Comparison of ENCODE assay signal across 1 cellular context in the genomic region with DNA sequence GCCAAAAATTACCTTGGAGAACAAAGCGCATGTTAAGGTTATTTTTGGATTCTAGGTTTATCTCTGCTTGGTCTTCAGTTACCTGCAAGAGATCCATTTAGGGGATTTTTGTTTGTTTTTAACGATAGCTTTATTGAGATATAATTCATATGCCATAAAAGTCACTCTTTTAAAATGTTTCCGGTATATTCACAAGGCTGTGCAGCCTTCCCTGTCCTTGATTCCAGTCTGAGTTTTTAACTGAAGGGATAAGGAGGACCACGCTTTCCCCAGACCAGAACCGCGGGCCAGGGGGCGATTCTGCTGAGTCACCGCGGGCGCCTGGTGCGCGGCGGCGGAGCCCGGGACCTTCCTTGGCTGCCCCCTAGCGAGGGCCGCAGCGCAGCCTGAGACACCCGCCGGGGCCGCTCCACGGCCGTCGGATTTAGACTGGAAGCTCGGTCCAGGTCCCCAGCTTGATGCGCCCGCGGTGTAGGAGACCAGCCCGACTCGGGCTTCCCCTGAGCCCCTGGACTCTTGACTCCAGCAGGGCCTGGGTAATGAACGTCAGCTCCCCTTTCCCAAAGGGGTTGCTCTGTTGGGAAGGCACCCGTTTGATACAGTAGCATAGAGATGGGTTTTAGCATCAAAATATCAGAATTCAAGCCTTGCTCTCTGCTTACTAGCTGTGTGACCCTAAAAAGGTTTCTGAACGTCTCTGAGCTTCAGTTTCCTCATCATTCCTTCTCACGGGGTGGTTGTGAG.
TF ChIP-seq lines count a peak whose summit lies in the region.

No MANE protein-coding gene starts in this region.

TF ChIP-seq in A549, 52 proteins besides CTCF, POLR2A, EP300 and RAD21 (continued from another document):
- TF ChIP-seq, protein P1, sequence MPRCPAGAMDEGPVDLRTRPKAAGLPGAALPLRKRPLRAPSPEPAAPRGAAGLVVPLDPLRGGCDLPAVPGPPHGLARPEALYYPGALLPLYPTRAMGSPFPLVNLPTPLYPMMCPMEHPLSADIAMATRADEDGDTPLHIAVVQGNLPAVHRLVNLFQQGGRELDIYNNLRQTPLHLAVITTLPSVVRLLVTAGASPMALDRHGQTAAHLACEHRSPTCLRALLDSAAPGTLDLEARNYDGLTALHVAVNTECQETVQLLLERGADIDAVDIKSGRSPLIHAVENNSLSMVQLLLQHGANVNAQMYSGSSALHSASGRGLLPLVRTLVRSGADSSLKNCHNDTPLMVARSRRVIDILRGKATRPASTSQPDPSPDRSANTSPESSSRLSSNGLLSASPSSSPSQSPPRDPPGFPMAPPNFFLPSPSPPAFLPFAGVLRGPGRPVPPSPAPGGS (IDR thresholded peaks at IDR 0.05), result no peak
- no peak for TF ChIP-seq SREBF2 (IDR thresholded peaks at IDR 0.05)
- TF ChIP-seq FOSB (CRISPR knock-in tag; IDR thresholded peaks at IDR 0.05), result no peak
- no peak for TF ChIP-seq FOXS1 (CRISPR knock-in tag; IDR thresholded peaks at IDR 0.05)
- TF ChIP-seq CBX8 (IDR thresholded peaks at IDR 0.05), result no peak
- TF ChIP-seq KDM1A (IDR thresholded peaks at IDR 0.05; ENCODE audit: low read depth), result no peak
- no peak for TF ChIP-seq CEBPB (IDR thresholded peaks at IDR 0.05)
- peak; percentile 64; the same call in 1 of the 2 replicates for TF ChIP-seq HOXB5 (CRISPR knock-in tag; IDR thresholded peaks at IDR 0.05)
- TF ChIP-seq, protein P2, sequence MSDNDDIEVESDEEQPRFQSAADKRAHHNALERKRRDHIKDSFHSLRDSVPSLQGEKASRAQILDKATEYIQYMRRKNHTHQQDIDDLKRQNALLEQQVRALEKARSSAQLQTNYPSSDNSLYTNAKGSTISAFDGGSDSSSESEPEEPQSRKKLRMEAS (IDR thresholded peaks at IDR 0.05), result peak; percentile 77
- TF ChIP-seq TP53 (CRISPR knock-in tag; IDR thresholded peaks at IDR 0.05), result no peak
- peak; percentile 97 for TF ChIP-seq NFE2L2 (conservative IDR thresholded peaks at IDR 0.05; ENCODE audit: low read length)
- TF ChIP-seq, protein P3, sequence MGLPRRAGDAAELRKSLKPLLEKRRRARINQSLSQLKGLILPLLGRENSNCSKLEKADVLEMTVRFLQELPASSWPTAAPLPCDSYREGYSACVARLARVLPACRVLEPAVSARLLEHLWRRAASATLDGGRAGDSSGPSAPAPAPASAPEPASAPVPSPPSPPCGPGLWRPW (IDR thresholded peaks at IDR 0.05), result no peak
- no peak for TF ChIP-seq CHD2 (IDR thresholded peaks at IDR 0.05; ENCODE audit: low read length, partially characterized antibody)
- TF ChIP-seq, protein P4, sequence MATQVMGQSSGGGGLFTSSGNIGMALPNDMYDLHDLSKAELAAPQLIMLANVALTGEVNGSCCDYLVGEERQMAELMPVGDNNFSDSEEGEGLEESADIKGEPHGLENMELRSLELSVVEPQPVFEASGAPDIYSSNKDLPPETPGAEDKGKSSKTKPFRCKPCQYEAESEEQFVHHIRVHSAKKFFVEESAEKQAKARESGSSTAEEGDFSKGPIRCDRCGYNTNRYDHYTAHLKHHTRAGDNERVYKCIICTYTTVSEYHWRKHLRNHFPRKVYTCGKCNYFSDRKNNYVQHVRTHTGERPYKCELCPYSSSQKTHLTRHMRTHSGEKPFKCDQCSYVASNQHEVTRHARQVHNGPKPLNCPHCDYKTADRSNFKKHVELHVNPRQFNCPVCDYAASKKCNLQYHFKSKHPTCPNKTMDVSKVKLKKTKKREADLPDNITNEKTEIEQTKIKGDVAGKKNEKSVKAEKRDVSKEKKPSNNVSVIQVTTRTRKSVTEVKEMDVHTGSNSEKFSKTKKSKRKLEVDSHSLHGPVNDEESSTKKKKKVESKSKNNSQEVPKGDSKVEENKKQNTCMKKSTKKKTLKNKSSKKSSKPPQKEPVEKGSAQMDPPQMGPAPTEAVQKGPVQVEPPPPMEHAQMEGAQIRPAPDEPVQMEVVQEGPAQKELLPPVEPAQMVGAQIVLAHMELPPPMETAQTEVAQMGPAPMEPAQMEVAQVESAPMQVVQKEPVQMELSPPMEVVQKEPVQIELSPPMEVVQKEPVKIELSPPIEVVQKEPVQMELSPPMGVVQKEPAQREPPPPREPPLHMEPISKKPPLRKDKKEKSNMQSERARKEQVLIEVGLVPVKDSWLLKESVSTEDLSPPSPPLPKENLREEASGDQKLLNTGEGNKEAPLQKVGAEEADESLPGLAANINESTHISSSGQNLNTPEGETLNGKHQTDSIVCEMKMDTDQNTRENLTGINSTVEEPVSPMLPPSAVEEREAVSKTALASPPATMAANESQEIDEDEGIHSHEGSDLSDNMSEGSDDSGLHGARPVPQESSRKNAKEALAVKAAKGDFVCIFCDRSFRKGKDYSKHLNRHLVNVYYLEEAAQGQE (IDR thresholded peaks at IDR 0.05), result no peak
- TF ChIP-seq BHLHE40 (IDR thresholded peaks at IDR 0.05; ENCODE audit: low read depth, low read length), result no peak
- no peak for TF ChIP-seq CHD4 (IDR thresholded peaks at IDR 0.05; ENCODE audit: borderline replicate concordance)
- TF ChIP-seq MAFK (IDR thresholded peaks at IDR 0.05; ENCODE audit: partially characterized antibody), result peak; percentile 99
- TF ChIP-seq JUN (IDR thresholded peaks at IDR 0.05), result peak in 1 of 2 experiments; percentile 45; a peak in 2 of 5 replicates
- peak; percentile 76 for TF ChIP-seq SMC3 (IDR thresholded peaks at IDR 0.05)
- TF ChIP-seq, protein P5, sequence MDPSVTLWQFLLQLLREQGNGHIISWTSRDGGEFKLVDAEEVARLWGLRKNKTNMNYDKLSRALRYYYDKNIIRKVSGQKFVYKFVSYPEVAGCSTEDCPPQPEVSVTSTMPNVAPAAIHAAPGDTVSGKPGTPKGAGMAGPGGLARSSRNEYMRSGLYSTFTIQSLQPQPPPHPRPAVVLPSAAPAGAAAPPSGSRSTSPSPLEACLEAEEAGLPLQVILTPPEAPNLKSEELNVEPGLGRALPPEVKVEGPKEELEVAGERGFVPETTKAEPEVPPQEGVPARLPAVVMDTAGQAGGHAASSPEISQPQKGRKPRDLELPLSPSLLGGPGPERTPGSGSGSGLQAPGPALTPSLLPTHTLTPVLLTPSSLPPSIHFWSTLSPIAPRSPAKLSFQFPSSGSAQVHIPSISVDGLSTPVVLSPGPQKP (IDR thresholded peaks at IDR 0.05; ENCODE audit: low read depth, low read length), result no peak
- TF ChIP-seq HOXB13 (CRISPR knock-in tag; IDR thresholded peaks at IDR 0.05; ENCODE audit: low read depth), result peak; percentile 35; the same call in 1 of the 2 replicates
- TF ChIP-seq ZC3H11A (IDR thresholded peaks at IDR 0.05), result no peak; the same call in 1 of the 2 replicates
- TF ChIP-seq EHMT2 (IDR thresholded peaks at IDR 0.05; ENCODE audit: low read depth), result no peak
- TF ChIP-seq, protein P6, sequence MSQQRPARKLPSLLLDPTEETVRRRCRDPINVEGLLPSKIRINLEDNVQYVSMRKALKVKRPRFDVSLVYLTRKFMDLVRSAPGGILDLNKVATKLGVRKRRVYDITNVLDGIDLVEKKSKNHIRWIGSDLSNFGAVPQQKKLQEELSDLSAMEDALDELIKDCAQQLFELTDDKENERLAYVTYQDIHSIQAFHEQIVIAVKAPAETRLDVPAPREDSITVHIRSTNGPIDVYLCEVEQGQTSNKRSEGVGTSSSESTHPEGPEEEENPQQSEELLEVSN (IDR thresholded peaks at IDR 0.05; ENCODE audit: borderline replicate concordance, low read depth), result peak; percentile 55; the same call in 1 of the 2 replicates
- TF ChIP-seq, protein P7, sequence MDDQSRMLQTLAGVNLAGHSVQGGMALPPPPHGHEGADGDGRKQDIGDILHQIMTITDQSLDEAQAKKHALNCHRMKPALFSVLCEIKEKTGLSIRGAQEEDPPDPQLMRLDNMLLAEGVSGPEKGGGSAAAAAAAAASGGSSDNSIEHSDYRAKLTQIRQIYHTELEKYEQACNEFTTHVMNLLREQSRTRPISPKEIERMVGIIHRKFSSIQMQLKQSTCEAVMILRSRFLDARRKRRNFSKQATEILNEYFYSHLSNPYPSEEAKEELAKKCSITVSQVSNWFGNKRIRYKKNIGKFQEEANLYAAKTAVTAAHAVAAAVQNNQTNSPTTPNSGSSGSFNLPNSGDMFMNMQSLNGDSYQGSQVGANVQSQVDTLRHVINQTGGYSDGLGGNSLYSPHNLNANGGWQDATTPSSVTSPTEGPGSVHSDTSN (IDR thresholded peaks at IDR 0.05), result no peak
- 0 out of 2 replicates have a peak, but pooled peaks have one; percentile 36 for TF ChIP-seq FOSL2 (IDR thresholded peaks at IDR 0.05)
- TF ChIP-seq FOSL2 (CRISPR knock-in tag; IDR thresholded peaks at IDR 0.05), result peak; percentile 94
- TF ChIP-seq ZFP36 (IDR thresholded peaks at IDR 0.05; ENCODE audit: borderline replicate concordance, partially characterized antibody), result peak; percentile 32
- TF ChIP-seq, protein P8, sequence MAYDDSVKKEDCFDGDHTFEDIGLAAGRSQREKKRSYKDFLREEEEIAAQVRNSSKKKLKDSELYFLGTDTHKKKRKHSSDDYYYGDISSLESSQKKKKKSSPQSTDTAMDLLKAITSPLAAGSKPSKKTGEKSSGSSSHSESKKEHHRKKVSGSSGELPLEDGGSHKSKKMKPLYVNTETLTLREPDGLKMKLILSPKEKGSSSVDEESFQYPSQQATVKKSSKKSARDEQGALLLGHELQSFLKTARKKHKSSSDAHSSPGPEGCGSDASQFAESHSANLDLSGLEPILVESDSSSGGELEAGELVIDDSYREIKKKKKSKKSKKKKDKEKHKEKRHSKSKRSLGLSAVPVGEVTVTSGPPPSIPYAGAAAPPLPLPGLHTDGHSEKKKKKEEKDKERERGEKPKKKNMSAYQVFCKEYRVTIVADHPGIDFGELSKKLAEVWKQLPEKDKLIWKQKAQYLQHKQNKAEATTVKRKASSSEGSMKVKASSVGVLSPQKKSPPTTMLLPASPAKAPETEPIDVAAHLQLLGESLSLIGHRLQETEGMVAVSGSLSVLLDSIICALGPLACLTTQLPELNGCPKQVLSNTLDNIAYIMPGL (CRISPR knock-in tag; IDR thresholded peaks at IDR 0.05; ENCODE audit: borderline replicate concordance), result no peak
- TF ChIP-seq KDM5A (IDR thresholded peaks at IDR 0.05), result no peak
- TF ChIP-seq MYC (IDR thresholded peaks at IDR 0.05; ENCODE audit: borderline replicate concordance, low read length), result no peak
- no peak for TF ChIP-seq PHF8 (IDR thresholded peaks at IDR 0.05; ENCODE audit: borderline replicate concordance, low read depth)
- TF ChIP-seq HOXA7 (CRISPR knock-in tag; IDR thresholded peaks at IDR 0.05), result 0 out of 2 replicates have a peak, but pooled peaks have one; percentile 10
- TF ChIP-seq, protein P9, sequence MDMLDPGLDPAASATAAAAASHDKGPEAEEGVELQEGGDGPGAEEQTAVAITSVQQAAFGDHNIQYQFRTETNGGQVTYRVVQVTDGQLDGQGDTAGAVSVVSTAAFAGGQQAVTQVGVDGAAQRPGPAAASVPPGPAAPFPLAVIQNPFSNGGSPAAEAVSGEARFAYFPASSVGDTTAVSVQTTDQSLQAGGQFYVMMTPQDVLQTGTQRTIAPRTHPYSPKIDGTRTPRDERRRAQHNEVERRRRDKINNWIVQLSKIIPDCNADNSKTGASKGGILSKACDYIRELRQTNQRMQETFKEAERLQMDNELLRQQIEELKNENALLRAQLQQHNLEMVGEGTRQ (IDR thresholded peaks at IDR 0.05), result no peak
- TF ChIP-seq RARB (CRISPR knock-in tag; IDR thresholded peaks at IDR 0.05), result no peak
- TF ChIP-seq RFX5 (IDR thresholded peaks at IDR 0.05), result no peak
- TF ChIP-seq EHF (CRISPR knock-in tag; IDR thresholded peaks at IDR 0.05), result 0 out of 2 replicates have a peak, but pooled peaks have one; percentile 22
- TF ChIP-seq RCOR1 (IDR thresholded peaks at IDR 0.05; ENCODE audit: low read depth, low read length), result no peak
